ENCODE assay signal across 25 cellular contexts in the genomic region with DNA sequence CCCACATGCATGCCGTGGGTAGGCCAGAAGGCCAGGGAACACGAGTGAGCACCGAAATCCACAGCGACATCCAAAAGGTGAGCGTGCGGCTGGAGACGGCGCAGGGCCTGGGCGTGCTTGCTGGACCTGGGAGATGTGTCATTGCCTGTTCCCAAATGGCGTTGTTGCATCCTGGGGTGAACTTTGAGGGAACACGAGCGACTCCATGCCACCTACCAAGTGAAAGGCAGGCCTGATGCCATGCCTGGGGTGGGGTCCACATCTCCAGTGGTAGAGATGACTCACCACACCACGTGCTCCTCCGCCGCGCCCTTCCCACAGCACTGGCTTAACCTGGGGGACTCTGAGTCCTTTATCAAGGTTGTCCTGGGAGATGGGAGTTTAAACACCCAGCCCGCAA. TPM values are rescaled to one million over a fixed set of nuclear protein-coding genes. Genes with fewer than 3 reads are reported as not detected.
"Had no signal": no experiment of that assay in that cellular context is flagged by ENCODE, and none has a peak within 500 bp of the region (broad histone marks: within the 10 kb centered on the region; RNA-seq: fewer than 3 reads in every experiment).

No MANE protein-coding gene starts in this region.

- H3K36me3 ChIP-seq: colonic mucosa, esophagus squamous epithelium, gastroesophageal sphincter, heart left ventricle, left lung, lower lobe of right lung had no signal

- H3K4me1 ChIP-seq: colonic mucosa, esophagus squamous epithelium, gastroesophageal sphincter, heart left ventricle, left lung, lower lobe of right lung had no signal

- H3K9me3 ChIP-seq: colonic mucosa, lower lobe of right lung had no signal

- H3K27ac ChIP-seq: colonic mucosa, epithelial cell of prostate, esophagus squamous epithelium, gastroesophageal sphincter, heart left ventricle, left lung, lower lobe of right lung had no signal

- DNase-seq: colonic mucosa; cortex of kidney; effector CD8-positive, alpha-beta T cell; effector memory CD8-positive, alpha-beta T cell; endodermal cell; erythroblast; esophagus squamous epithelium; foreskin fibroblast; heart left ventricle; hippocampal formation; left cardiac atrium; left ventricle myocardium superior; lower lobe of right lung; mesenchymal stem cell had no signal

- H3K27me3 ChIP-seq: colonic mucosa, esophagus squamous epithelium, gastroesophageal sphincter, heart left ventricle, left lung had no signal

- ATAC-seq: effector memory CD8-positive, alpha-beta T cell; esophagus mucosa; gastroesophageal sphincter; heart left ventricle; left cardiac atrium; left lung; left ventricle myocardium superior; lower lobe of right lung had no signal

- FAIRE-seq: endometrium, frontal cortex, islet of Langerhans, keratinocyte had no signal

- H3K4me3 ChIP-seq: colonic mucosa, esophagus squamous epithelium, gastroesophageal sphincter, heart left ventricle, left lung, lower lobe of right lung had no signal

RNA-seq across cellular contexts. Expression of a gene that starts 24.7 kb away (rescaled TPM):
- total RNA-seq: dermis microvascular lymphatic vessel endothelial cell, kidney epithelial cell, lung microvascular endothelial cell had no signal
- polyA plus RNA-seq: keratinocyte had no signal
